20 cellular contexts compared by ENCODE assay signal in the genomic region with DNA sequence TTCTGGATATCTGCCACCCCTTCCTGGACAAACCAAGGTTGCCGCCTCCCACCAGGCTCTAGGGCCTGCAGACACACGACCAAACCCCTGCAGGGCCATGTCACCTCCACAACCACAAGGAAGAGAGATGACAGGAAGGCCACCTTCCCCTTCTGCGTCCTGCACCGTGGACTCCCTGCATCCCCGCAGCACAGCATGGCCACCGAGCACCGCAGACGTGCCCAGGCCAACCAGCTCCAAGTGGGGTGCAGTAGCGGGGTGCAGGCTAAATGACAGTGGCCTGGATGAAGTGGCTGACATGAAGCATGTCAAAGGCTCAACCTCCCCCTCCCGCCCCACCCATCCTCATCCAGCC.
"Had no signal": no experiment of that assay in that cellular context is flagged by ENCODE, and none has a peak within 500 bp of the region (broad histone marks: within the 10 kb centered on the region; RNA-seq: fewer than 3 reads in every experiment).

No MANE protein-coding gene starts in this region.

- ATAC-seq: body of pancreas, foreskin keratinocyte, left lobe of liver had no signal

- H3K4me3 Mint-ChIP-seq: activated CD4-positive, alpha-beta memory T cell treated with anti-CD3 and anti-CD28 coated beads, Interleukin-2, amount 10 ng/mL, durations not matched to agents 7 days and 5 days; activated naive CD4-positive, alpha-beta T cell treated with anti-CD3 and anti-CD28 coated beads for 36 hours; activated T-cell treated with anti-CD3 and anti-CD28 coated beads, Interleukin-2, amount 50 U/mL, for 24 hours; nephron progenitor cell; stimulated activated naive CD8-positive, alpha-beta T cell treated with anti-CD3 and anti-CD28 coated beads, Interleukin-15, amount 100 ng/mL, for 72 hours; T-cell had no signal

- DNase-seq: activated CD4-positive, alpha-beta memory T cell treated with anti-CD3 and anti-CD28 coated beads, Interleukin-2, amount 10 ng/mL, durations not matched to agents 7 days and 5 days; activated CD4-positive, alpha-beta T cell treated with anti-CD3 and anti-CD28 coated beads for 48 hours; activated CD4-positive, CD25-positive, alpha-beta regulatory T cell; activated naive CD4-positive, alpha-beta T cell treated with anti-CD3 and anti-CD28 coated beads for 36 hours; body of pancreas; caudate nucleus; colonic mucosa; foreskin keratinocyte; hypothalamus; mammary epithelial cell; nephron progenitor cell; occipital lobe; stimulated activated naive CD8-positive, alpha-beta T cell treated with anti-CD3 and anti-CD28 coated beads, Interleukin-15, amount 100 ng/mL, for 72 hours; T-cell; T-helper 9 cell had no signal

- H3K4me1 ChIP-seq: colonic mucosa, foreskin keratinocyte, suprapubic skin had no signal

- H3K27ac ChIP-seq: body of pancreas, colonic mucosa, foreskin keratinocyte, suprapubic skin had no signal

- H3K27ac Mint-ChIP-seq: activated CD4-positive, alpha-beta memory T cell treated with anti-CD3 and anti-CD28 coated beads, Interleukin-2, amount 10 ng/mL, durations not matched to agents 7 days and 5 days; activated naive CD4-positive, alpha-beta T cell treated with anti-CD3 and anti-CD28 coated beads for 36 hours; activated T-helper 2 cell treated with anti-CD3 and anti-CD28 coated beads, Interferon-gamma antibody, Interleukin-2, Interleukin-4, amounts not matched to agents 10 μg/mL and 5 μg/mL and 100 μg/mL, durations not matched to agents 14 hours and 24 hours and 36 hours; nephron progenitor cell; progenitor cell of endocrine pancreas; T-cell had no signal

- H3K36me3 ChIP-seq: colonic mucosa had no signal

- H3K4me3 ChIP-seq: body of pancreas, colonic mucosa, suprapubic skin had no signal

- H3K27me3 ChIP-seq: body of pancreas, colonic mucosa, foreskin keratinocyte, suprapubic skin had no signal

- H3K9me3 Mint-ChIP-seq: activated CD4-positive, alpha-beta memory T cell treated with anti-CD3 and anti-CD28 coated beads, Interleukin-2, amount 10 ng/mL, durations not matched to agents 7 days and 5 days; activated naive CD4-positive, alpha-beta T cell treated with anti-CD3 and anti-CD28 coated beads for 36 hours; activated T-cell treated with anti-CD3 and anti-CD28 coated beads, Interleukin-2, amount 50 U/mL, for 24 hours; activated T-helper 2 cell treated with anti-CD3 and anti-CD28 coated beads, Interferon-gamma antibody, Interleukin-2, Interleukin-4, amounts not matched to agents 10 μg/mL and 5 μg/mL and 100 μg/mL, durations not matched to agents 14 hours and 24 hours and 36 hours; nephron progenitor cell; stimulated activated naive CD8-positive, alpha-beta T cell treated with anti-CD3 and anti-CD28 coated beads, Interleukin-15, amount 100 ng/mL, for 72 hours; T-cell had no signal

- H3K9me3 ChIP-seq: body of pancreas, colonic mucosa, suprapubic skin had no signal

- H3K27me3 Mint-ChIP-seq: activated CD4-positive, alpha-beta memory T cell treated with anti-CD3 and anti-CD28 coated beads, Interleukin-2, amount 10 ng/mL, durations not matched to agents 7 days and 5 days; activated T-cell treated with anti-CD3 and anti-CD28 coated beads, Interleukin-2, amount 50 U/mL, for 24 hours; progenitor cell of endocrine pancreas; stimulated activated naive CD8-positive, alpha-beta T cell treated with anti-CD3 and anti-CD28 coated beads, Interleukin-15, amount 100 ng/mL, for 72 hours; T-cell had no signal
